2 cellular contexts compared by ENCODE assay signal in the genomic region with DNA sequence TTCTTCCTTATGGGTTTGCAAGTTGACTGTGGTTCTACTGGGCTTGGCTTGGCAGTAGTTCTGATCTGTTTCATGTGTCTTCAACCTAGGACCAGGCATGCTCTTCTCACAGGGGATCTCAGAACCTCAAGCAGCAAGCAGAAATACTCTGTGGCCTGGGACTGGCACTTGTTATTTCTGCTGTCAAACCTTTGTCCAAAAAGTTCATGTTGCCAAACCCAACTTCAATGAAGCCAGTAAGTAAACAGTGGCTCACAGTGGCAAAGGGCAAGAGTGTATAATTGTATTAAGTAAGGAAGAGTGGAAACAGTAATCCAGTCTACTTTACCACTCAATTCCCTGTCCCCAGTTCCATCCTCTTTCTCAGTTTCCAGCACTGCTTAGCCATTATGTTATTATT.
TF ChIP-seq lines count a peak whose summit lies in the region.

No MANE protein-coding gene starts in this region.

TF ChIP-seq in H1, 55 proteins besides CTCF, POLR2A, EP300 and RAD21:
- TF ChIP-seq KDM4A (IDR thresholded peaks at IDR 0.05; ENCODE audit: low read depth, low read length, severe bottlenecking) (no peak), BRCA1 (IDR thresholded peaks at IDR 0.05; ENCODE audit: low read depth, low read length) (no peak), FOSL1 (IDR thresholded peaks at IDR 0.05; ENCODE audit: insufficient read depth, low read depth, low read length) (no peak), RFX5 (IDR thresholded peaks at IDR 0.05; ENCODE audit: borderline replicate concordance, low read depth, low read length) (no peak), RNF2 (IDR thresholded peaks at IDR 0.05; ENCODE audit: borderline replicate concordance, low read depth, low read length, missing control alignments, poor library complexity, severe bottlenecking) (no peak)

TF ChIP-seq in HepG2, 621 proteins besides CTCF, POLR2A, EP300 and RAD21 (continues in another document):
- peak; percentile 75; the same call in 1 of the 2 replicates for TF ChIP-seq PPARG (CRISPR knock-in tag; conservative IDR thresholded peaks at IDR 0.05)
- TF ChIP-seq HNF4A (CRISPR knock-in tag; IDR thresholded peaks at IDR 0.05), result peak; percentile 70
- no peak for TF ChIP-seq FOXP1 (IDR thresholded peaks at IDR 0.05)
- TF ChIP-seq FOXP1 (CRISPR knock-in tag; IDR thresholded peaks at IDR 0.05), result no peak
- TF ChIP-seq ZNF672 (CRISPR knock-in tag; IDR thresholded peaks at IDR 0.05), result no peak
- TF ChIP-seq, protein P1, sequence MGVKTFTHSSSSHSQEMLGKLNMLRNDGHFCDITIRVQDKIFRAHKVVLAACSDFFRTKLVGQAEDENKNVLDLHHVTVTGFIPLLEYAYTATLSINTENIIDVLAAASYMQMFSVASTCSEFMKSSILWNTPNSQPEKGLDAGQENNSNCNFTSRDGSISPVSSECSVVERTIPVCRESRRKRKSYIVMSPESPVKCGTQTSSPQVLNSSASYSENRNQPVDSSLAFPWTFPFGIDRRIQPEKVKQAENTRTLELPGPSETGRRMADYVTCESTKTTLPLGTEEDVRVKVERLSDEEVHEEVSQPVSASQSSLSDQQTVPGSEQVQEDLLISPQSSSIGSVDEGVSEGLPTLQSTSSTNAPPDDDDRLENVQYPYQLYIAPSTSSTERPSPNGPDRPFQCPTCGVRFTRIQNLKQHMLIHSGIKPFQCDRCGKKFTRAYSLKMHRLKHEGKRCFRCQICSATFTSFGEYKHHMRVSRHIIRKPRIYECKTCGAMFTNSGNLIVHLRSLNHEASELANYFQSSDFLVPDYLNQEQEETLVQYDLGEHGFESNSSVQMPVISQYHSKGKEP (CRISPR knock-in tag; IDR thresholded peaks at IDR 0.05), result no peak
- TF ChIP-seq ZNF180 (CRISPR knock-in tag; IDR thresholded peaks at IDR 0.05; ENCODE audit: borderline replicate concordance, low read depth), result no peak
- TF ChIP-seq, protein P2, sequence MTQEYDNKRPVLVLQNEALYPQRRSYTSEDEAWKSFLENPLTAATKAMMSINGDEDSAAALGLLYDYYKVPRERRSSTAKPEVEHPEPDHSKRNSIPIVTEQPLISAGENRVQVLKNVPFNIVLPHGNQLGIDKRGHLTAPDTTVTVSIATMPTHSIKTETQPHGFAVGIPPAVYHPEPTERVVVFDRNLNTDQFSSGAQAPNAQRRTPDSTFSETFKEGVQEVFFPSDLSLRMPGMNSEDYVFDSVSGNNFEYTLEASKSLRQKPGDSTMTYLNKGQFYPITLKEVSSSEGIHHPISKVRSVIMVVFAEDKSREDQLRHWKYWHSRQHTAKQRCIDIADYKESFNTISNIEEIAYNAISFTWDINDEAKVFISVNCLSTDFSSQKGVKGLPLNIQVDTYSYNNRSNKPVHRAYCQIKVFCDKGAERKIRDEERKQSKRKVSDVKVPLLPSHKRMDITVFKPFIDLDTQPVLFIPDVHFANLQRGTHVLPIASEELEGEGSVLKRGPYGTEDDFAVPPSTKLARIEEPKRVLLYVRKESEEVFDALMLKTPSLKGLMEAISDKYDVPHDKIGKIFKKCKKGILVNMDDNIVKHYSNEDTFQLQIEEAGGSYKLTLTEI (CRISPR knock-in tag; conservative IDR thresholded peaks at IDR 0.05), result no peak
- TF ChIP-seq, protein P3, sequence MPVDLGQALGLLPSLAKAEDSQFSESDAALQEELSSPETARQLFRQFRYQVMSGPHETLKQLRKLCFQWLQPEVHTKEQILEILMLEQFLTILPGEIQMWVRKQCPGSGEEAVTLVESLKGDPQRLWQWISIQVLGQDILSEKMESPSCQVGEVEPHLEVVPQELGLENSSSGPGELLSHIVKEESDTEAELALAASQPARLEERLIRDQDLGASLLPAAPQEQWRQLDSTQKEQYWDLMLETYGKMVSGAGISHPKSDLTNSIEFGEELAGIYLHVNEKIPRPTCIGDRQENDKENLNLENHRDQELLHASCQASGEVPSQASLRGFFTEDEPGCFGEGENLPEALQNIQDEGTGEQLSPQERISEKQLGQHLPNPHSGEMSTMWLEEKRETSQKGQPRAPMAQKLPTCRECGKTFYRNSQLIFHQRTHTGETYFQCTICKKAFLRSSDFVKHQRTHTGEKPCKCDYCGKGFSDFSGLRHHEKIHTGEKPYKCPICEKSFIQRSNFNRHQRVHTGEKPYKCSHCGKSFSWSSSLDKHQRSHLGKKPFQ (CRISPR knock-in tag; IDR thresholded peaks at IDR 0.05; ENCODE audit: insufficient replicate concordance), result no peak
- TF ChIP-seq, protein P4, sequence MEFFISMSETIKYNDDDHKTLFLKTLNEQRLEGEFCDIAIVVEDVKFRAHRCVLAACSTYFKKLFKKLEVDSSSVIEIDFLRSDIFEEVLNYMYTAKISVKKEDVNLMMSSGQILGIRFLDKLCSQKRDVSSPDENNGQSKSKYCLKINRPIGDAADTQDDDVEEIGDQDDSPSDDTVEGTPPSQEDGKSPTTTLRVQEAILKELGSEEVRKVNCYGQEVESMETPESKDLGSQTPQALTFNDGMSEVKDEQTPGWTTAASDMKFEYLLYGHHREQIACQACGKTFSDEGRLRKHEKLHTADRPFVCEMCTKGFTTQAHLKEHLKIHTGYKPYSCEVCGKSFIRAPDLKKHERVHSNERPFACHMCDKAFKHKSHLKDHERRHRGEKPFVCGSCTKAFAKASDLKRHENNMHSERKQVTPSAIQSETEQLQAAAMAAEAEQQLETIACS (CRISPR knock-in tag; IDR thresholded peaks at IDR 0.05), result no peak
- TF ChIP-seq, protein P5, sequence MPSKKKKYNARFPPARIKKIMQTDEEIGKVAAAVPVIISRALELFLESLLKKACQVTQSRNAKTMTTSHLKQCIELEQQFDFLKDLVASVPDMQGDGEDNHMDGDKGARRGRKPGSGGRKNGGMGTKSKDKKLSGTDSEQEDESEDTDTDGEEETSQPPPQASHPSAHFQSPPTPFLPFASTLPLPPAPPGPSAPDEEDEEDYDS (CRISPR knock-in tag; IDR thresholded peaks at IDR 0.05), result no peak
- TF ChIP-seq ZNF124 (CRISPR knock-in tag; IDR thresholded peaks at IDR 0.05), result no peak
- peak; percentile 58; the same call in 1 of the 2 replicates for TF ChIP-seq EHMT2 (IDR thresholded peaks at IDR 0.05; ENCODE audit: borderline replicate concordance, low read depth, low read length)
- no peak for TF ChIP-seq FOSL1 (CRISPR knock-in tag; IDR thresholded peaks at IDR 0.05; ENCODE audit: borderline replicate concordance)
- no peak for TF ChIP-seq ZNF335 (CRISPR knock-in tag; IDR thresholded peaks at IDR 0.05)
- TF ChIP-seq ETV5 (CRISPR knock-in tag; IDR thresholded peaks at IDR 0.05; ENCODE audit: borderline replicate concordance), result no peak
- TF ChIP-seq CEBPG (CRISPR knock-in tag; IDR thresholded peaks at IDR 0.05), result 0 out of 2 replicates have a peak, but pooled peaks have one; percentile 21
- no peak for TF ChIP-seq ZNF619 (CRISPR knock-in tag; IDR thresholded peaks at IDR 0.05)
- 0 out of 2 replicates have a peak, but pooled peaks have one; percentile 26 for TF ChIP-seq TCF7 (IDR thresholded peaks at IDR 0.05; ENCODE audit: low read depth)
- TF ChIP-seq ZNF746 (CRISPR knock-in tag; IDR thresholded peaks at IDR 0.05), result no peak
- TF ChIP-seq ISX (CRISPR knock-in tag; conservative IDR thresholded peaks at IDR 0.05), result no peak
- peak; percentile 40; the same call in 1 of the 2 replicates for TF ChIP-seq NR2F6 (IDR thresholded peaks at IDR 0.05)
- TF ChIP-seq NR2F6 (CRISPR knock-in tag; IDR thresholded peaks at IDR 0.05), result 0 out of 2 replicates have a peak, but pooled peaks have one; percentile 26
- TF ChIP-seq GATAD2A (CRISPR knock-in tag; IDR thresholded peaks at IDR 0.05), result peak; percentile 34; the same call in 1 of the 2 replicates
- TF ChIP-seq FOXA3 (CRISPR knock-in tag; IDR thresholded peaks at IDR 0.05), result peak; percentile 73
- TF ChIP-seq, protein P6, sequence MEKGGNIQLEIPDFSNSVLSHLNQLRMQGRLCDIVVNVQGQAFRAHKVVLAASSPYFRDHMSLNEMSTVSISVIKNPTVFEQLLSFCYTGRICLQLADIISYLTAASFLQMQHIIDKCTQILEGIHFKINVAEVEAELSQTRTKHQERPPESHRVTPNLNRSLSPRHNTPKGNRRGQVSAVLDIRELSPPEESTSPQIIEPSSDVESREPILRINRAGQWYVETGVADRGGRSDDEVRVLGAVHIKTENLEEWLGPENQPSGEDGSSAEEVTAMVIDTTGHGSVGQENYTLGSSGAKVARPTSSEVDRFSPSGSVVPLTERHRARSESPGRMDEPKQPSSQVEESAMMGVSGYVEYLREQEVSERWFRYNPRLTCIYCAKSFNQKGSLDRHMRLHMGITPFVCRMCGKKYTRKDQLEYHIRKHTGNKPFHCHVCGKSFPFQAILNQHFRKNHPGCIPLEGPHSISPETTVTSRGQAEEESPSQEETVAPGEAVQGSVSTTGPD (CRISPR knock-in tag; IDR thresholded peaks at IDR 0.05), result peak; percentile 66; the same call in 1 of the 2 replicates
- no peak for TF ChIP-seq SSRP1 (CRISPR knock-in tag; IDR thresholded peaks at IDR 0.05)
- TF ChIP-seq, protein P7, sequence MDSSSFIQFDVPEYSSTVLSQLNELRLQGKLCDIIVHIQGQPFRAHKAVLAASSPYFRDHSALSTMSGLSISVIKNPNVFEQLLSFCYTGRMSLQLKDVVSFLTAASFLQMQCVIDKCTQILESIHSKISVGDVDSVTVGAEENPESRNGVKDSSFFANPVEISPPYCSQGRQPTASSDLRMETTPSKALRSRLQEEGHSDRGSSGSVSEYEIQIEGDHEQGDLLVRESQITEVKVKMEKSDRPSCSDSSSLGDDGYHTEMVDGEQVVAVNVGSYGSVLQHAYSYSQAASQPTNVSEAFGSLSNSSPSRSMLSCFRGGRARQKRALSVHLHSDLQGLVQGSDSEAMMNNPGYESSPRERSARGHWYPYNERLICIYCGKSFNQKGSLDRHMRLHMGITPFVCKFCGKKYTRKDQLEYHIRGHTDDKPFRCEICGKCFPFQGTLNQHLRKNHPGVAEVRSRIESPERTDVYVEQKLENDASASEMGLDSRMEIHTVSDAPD (CRISPR knock-in tag; IDR thresholded peaks at IDR 0.05), result peak; percentile 83; the same call in 1 of the 2 replicates
- peak; percentile 18; the same call in 1 of the 2 replicates for TF ChIP-seq CEBPB (IDR thresholded peaks at IDR 0.05; ENCODE audit: borderline replicate concordance, low read depth, low read length)
- 0 out of 2 replicates have a peak, but pooled peaks have one; percentile 33 for TF ChIP-seq SOX5 (CRISPR knock-in tag; IDR thresholded peaks at IDR 0.05; ENCODE audit: borderline replicate concordance)
- TF ChIP-seq SMYD3 (CRISPR knock-in tag; IDR thresholded peaks at IDR 0.05), result no peak
- no peak for TF ChIP-seq ZNF720 (CRISPR knock-in tag; IDR thresholded peaks at IDR 0.05)
- TF ChIP-seq, protein P8, sequence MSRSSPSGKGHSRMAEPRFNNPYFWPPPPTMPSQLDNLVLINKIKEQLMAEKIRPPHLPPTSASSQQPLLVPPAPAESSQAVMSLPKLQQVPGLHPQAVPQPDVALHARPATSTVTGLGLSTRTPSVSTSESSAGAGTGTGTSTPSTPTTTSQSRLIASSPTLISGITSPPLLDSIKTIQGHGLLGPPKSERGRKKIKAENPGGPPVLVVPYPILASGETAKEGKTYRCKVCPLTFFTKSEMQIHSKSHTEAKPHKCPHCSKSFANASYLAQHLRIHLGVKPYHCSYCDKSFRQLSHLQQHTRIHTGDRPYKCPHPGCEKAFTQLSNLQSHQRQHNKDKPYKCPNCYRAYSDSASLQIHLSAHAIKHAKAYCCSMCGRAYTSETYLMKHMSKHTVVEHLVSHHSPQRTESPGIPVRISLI (CRISPR knock-in tag; IDR thresholded peaks at IDR 0.05; ENCODE audit: borderline replicate concordance), result no peak
- no peak for TF ChIP-seq ZNF678 (CRISPR knock-in tag; IDR thresholded peaks at IDR 0.05)
- TF ChIP-seq NCOA5 (CRISPR knock-in tag; IDR thresholded peaks at IDR 0.05), result no peak
- TF ChIP-seq HNF4G (IDR thresholded peaks at IDR 0.05; ENCODE audit: borderline replicate concordance, low read depth, low read length), result peak; percentile 39; the same call in 1 of the 2 replicates
- no peak for TF ChIP-seq HNF4G (CRISPR knock-in tag; IDR thresholded peaks at IDR 0.05; ENCODE audit: borderline replicate concordance, low read depth)
- TF ChIP-seq ZNF7 (CRISPR knock-in tag; IDR thresholded peaks at IDR 0.05), result 0 out of 2 replicates have a peak, but pooled peaks have one; percentile 34
- TF ChIP-seq ZKSCAN5 (CRISPR knock-in tag; IDR thresholded peaks at IDR 0.05), result no peak
- no peak for TF ChIP-seq FOXM1 (CRISPR knock-in tag; IDR thresholded peaks at IDR 0.05)
- TF ChIP-seq MBNL3 (CRISPR knock-in tag; conservative IDR thresholded peaks at IDR 0.05), result no peak
- no peak for TF ChIP-seq MTF2 (CRISPR knock-in tag; IDR thresholded peaks at IDR 0.05; ENCODE audit: borderline replicate concordance)
- TF ChIP-seq, protein P9, sequence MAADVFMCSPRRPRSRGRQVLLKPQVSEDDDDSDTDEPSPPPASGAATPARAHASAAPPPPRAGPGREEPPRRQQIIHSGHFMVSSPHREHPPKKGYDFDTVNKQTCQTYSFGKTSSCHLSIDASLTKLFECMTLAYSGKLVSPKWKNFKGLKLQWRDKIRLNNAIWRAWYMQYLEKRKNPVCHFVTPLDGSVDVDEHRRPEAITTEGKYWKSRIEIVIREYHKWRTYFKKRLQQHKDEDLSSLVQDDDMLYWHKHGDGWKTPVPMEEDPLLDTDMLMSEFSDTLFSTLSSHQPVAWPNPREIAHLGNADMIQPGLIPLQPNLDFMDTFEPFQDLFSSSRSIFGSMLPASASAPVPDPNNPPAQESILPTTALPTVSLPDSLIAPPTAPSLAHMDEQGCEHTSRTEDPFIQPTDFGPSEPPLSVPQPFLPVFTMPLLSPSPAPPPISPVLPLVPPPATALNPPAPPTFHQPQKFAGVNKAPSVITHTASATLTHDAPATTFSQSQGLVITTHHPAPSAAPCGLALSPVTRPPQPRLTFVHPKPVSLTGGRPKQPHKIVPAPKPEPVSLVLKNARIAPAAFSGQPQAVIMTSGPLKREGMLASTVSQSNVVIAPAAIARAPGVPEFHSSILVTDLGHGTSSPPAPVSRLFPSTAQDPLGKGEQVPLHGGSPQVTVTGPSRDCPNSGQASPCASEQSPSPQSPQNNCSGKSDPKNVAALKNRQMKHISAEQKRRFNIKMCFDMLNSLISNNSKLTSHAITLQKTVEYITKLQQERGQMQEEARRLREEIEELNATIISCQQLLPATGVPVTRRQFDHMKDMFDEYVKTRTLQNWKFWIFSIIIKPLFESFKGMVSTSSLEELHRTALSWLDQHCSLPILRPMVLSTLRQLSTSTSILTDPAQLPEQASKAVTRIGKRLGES (CRISPR knock-in tag; IDR thresholded peaks at IDR 0.05; ENCODE audit: borderline replicate concordance), result no peak
- TF ChIP-seq NPAS2 (CRISPR knock-in tag; IDR thresholded peaks at IDR 0.05; ENCODE audit: borderline replicate concordance), result no peak
- 0 out of 2 replicates have a peak, but pooled peaks have one; percentile 19 for TF ChIP-seq ZNF331 (CRISPR knock-in tag; IDR thresholded peaks at IDR 0.05)
- no peak for TF ChIP-seq CAMTA2 (CRISPR knock-in tag; IDR thresholded peaks at IDR 0.05; ENCODE audit: borderline replicate concordance)
- peak; percentile 23; the same call in 1 of the 2 replicates for TF ChIP-seq ZNF292 (CRISPR knock-in tag; IDR thresholded peaks at IDR 0.05; ENCODE audit: borderline replicate concordance, low read depth)
- TF ChIP-seq FOXA1 (IDR thresholded peaks at IDR 0.05), result 0 out of 2 replicates have a peak, but pooled peaks have one; percentile 12
- peak; percentile 76 for TF ChIP-seq FOXA1 (CRISPR knock-in tag; IDR thresholded peaks at IDR 0.05)
